Comparison of ENCODE assay signal across 38 cellular contexts in the genomic region with DNA sequence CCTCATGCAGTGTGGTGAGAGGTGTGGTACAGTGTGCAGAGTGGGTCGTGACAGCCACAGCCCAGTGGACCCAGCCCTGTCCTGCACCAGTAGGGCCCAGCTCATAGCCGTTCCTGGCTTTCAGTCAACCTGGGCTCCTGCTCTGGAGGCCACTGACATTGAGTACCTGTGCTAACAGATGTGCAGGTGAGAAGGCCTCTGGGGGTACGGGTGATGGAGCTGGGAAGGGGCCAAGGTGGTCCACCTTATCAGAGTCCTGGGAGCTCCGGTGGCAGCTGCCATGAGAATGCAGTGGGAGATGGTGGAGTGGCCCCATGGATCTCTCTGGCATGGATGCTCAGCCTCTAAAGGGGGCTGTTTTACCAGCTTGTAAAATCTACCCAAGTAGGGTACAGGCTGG. TPM values are rescaled to one million over a fixed set of nuclear protein-coding genes. Genes with fewer than 3 reads are reported as not detected.
"Had no signal": no experiment of that assay in that cellular context is flagged by ENCODE, and none has a peak within 500 bp of the region (broad histone marks: within the 10 kb centered on the region; RNA-seq: fewer than 3 reads in every experiment).

No MANE protein-coding gene starts in this region.

- DNase-seq: activated CD4-positive, alpha-beta T cell treated with anti-CD3 and anti-CD28 coated beads, Interleukin-2, amount 10 ng/mL, durations not matched to agents 24 days and 14 days; activated CD4-positive, alpha-beta T cell treated with anti-CD3 and anti-CD28 coated beads, Interleukin-2, amount 50 U/mL, for 4 hours; activated CD8-positive, alpha-beta T cell treated with anti-CD3 and anti-CD28 coated beads for 36 hours; activated naive CD4-positive, alpha-beta T cell treated with anti-CD3 and anti-CD28 coated beads, Interleukin-2, amount 50 U/mL, for 16 hours; activated naive CD8-positive, alpha-beta T cell treated with anti-CD3 and anti-CD28 coated beads, Interleukin-2, amount 50 U/mL, for 24 hours; activated T-cell treated with anti-CD3 and anti-CD28 coated beads, Interleukin-2, amount 50 U/mL, for 1 hour; activated T-cell treated with anti-CD3 and anti-CD28 coated beads, Interleukin-2, amount 50 U/mL, for 72 hours; anterior cingulate cortex; central memory CD4-positive, alpha-beta T cell; MM.1S; MV-4-11; NCI-H1092; NCI-H1436 treated with DMSO at 0.1 percent for 48 hours; NCI-H187; NCI-H2029 treated with DMSO at 0.1 percent for 48 hours; NCI-H2107; NCI-H2171; NCI-H510A; NCI-H526; NCI-H748 treated with DMSO at 0.1 percent for 48 hours; NK-92 treated with Interleukin-12 subunit alpha and Interleukin-12 subunit beta, amount 100 ng/mL, for 24 hours; PC-3; Peyer's patch; SIG-M5; T-helper 1 cell; T-helper 2 cell; T-helper 9 cell; WERI-Rb-1 had no signal

- H3K27me3 Mint-ChIP-seq: activated CD8-positive, alpha-beta T cell treated with anti-CD3 and anti-CD28 coated beads for 36 hours; activated naive CD8-positive, alpha-beta T cell treated with anti-CD3 and anti-CD28 coated beads, Interleukin-2, amount 50 U/mL, for 24 hours had no signal

- H3K27ac ChIP-seq: KMS-11, Peyer's patch, RWPE1, WERI-Rb-1 had no signal

- H3K9me3 ChIP-seq: Peyer's patch had no signal

- H3K36me3 ChIP-seq: Peyer's patch, WERI-Rb-1 had no signal

- ATAC-seq: activated CD8-positive, alpha-beta T cell treated with anti-CD3 and anti-CD28 coated beads for 36 hours; activated naive CD8-positive, alpha-beta T cell treated with anti-CD3 and anti-CD28 coated beads, Interleukin-2, amount 50 U/mL, for 24 hours; activated T-cell treated with anti-CD3 and anti-CD28 coated beads, Interleukin-2, amount 50 U/mL, for 72 hours; PC-3; Right ventricle myocardium inferior; SK-N-SH treated with all-trans-retinoic acid at 6 μM for 48 hours had no signal

- H3K9ac ChIP-seq: KMS-11 had no signal

- H3K9me3 Mint-ChIP-seq: activated CD4-positive, alpha-beta T cell treated with anti-CD3 and anti-CD28 coated beads, Interleukin-2, amount 10 ng/mL, durations not matched to agents 24 days and 14 days; activated CD8-positive, alpha-beta T cell treated with anti-CD3 and anti-CD28 coated beads for 36 hours; activated naive CD8-positive, alpha-beta T cell treated with anti-CD3 and anti-CD28 coated beads, Interleukin-2, amount 50 U/mL, for 24 hours; activated T-cell treated with anti-CD3 and anti-CD28 coated beads, Interleukin-2, amount 50 U/mL, for 72 hours; activated T-helper 2 cell treated with anti-CD3 and anti-CD28 coated beads, Interferon-gamma antibody, Interleukin-2, Interleukin-4, amounts not matched to agents 10 μg/mL and 5 μg/mL and 100 μg/mL, durations not matched to agents 14 hours and 24 hours and 36 hours; brain had no signal

- H3K36me3 Mint-ChIP-seq: brain had no signal

- H3K4me2 ChIP-seq: KMS-11 had no signal

- H3K27me3 ChIP-seq: Peyer's patch had no signal

- H3K4me3 Mint-ChIP-seq: activated CD4-positive, alpha-beta T cell treated with anti-CD3 and anti-CD28 coated beads, Interleukin-2, amount 10 ng/mL, durations not matched to agents 24 days and 14 days; activated CD8-positive, alpha-beta T cell treated with anti-CD3 and anti-CD28 coated beads for 36 hours; activated naive CD8-positive, alpha-beta T cell treated with anti-CD3 and anti-CD28 coated beads, Interleukin-2, amount 50 U/mL, for 24 hours; activated T-cell treated with anti-CD3 and anti-CD28 coated beads, Interleukin-2, amount 50 U/mL, for 72 hours; brain had no signal

- H3K4me3 ChIP-seq: Peyer's patch had no signal

- H3K4me1 ChIP-seq: Peyer's patch had no signal

- H3K27ac Mint-ChIP-seq: activated CD4-positive, alpha-beta T cell treated with anti-CD3 and anti-CD28 coated beads, Interleukin-2, amount 10 ng/mL, durations not matched to agents 24 days and 14 days; activated CD8-positive, alpha-beta T cell treated with anti-CD3 and anti-CD28 coated beads for 36 hours; activated naive CD8-positive, alpha-beta T cell treated with anti-CD3 and anti-CD28 coated beads, Interleukin-2, amount 50 U/mL, for 24 hours; activated T-cell treated with anti-CD3 and anti-CD28 coated beads, Interleukin-2, amount 50 U/mL, for 72 hours; activated T-helper 2 cell treated with anti-CD3 and anti-CD28 coated beads, Interferon-gamma antibody, Interleukin-2, Interleukin-4, amounts not matched to agents 10 μg/mL and 5 μg/mL and 100 μg/mL, durations not matched to agents 14 hours and 24 hours and 36 hours; brain had no signal

RNA-seq across cellular contexts. Expression of gene RAMP3, which starts 40.0 kb away (rescaled TPM):
- total RNA-seq: activated CD4-positive, alpha-beta T cell treated with anti-CD3 and anti-CD28 coated beads, Interleukin-2, amount 10 ng/mL, durations not matched to agents 24 days and 14 days; activated CD8-positive, alpha-beta memory T cell treated with anti-CD3 and anti-CD28 coated beads for 36 hours; activated CD8-positive, alpha-beta T cell treated with anti-CD3 and anti-CD28 coated beads for 36 hours; bronchial epithelial cell; LHCN-M2; PC-3; SK-MEL-5 had no signal
